ENCODE assay signal across 1 cellular context in genomic region chr2:137964066-137964858, GRCh38.
TF ChIP-seq lines count a peak whose summit lies in the region.

Gene HNMT, plus strand, starts transcription at chr2:137964473. Its CDS starts 19 bp downstream, at chr2:137964492.

TF ChIP-seq in HepG2, 621 proteins besides CTCF, POLR2A, EP300 and RAD21 (continued from another document and continues in another):
- no peak; the same call in 1 of the 2 replicates for TF ChIP-seq ZHX2 (IDR thresholded peaks at IDR 0.05; ENCODE audit: low read depth)
- peak; percentile 70; the same call in 1 of the 2 replicates for TF ChIP-seq ZHX2 (CRISPR knock-in tag; IDR thresholded peaks at IDR 0.05; ENCODE audit: borderline replicate concordance)
- TF ChIP-seq ZNF740 (CRISPR knock-in tag; IDR thresholded peaks at IDR 0.05), result peak; percentile 76; the same call in 1 of the 2 replicates
- peak; percentile 54 for TF ChIP-seq ATF7 (IDR thresholded peaks at IDR 0.05)
- TF ChIP-seq ATF7 (CRISPR knock-in tag; IDR thresholded peaks at IDR 0.05), result no peak; the same call in 1 of the 2 replicates
- TF ChIP-seq ZNF460 (CRISPR knock-in tag; IDR thresholded peaks at IDR 0.05; ENCODE audit: borderline replicate concordance), result peak; percentile 75; the same call in 1 of the 2 replicates
- 0 out of 2 replicates have a peak, but pooled peaks have one; percentile 0 for TF ChIP-seq TSC22D2 (CRISPR knock-in tag; IDR thresholded peaks at IDR 0.05; ENCODE audit: borderline replicate concordance)
- no peak for TF ChIP-seq PREB (CRISPR knock-in tag; IDR thresholded peaks at IDR 0.05)
- peak; percentile 67; the same call in 1 of the 2 replicates for TF ChIP-seq JUND (CRISPR knock-in tag; IDR thresholded peaks at IDR 0.05)
- 0 out of 2 replicates have a peak, but pooled peaks have one; percentile 62 for TF ChIP-seq SALL2 (CRISPR knock-in tag; IDR thresholded peaks at IDR 0.05)
- TF ChIP-seq ZNF282 (IDR thresholded peaks at IDR 0.05; ENCODE audit: partially characterized antibody), result no peak
- TF ChIP-seq SMYD3 (CRISPR knock-in tag; IDR thresholded peaks at IDR 0.05), result peak; percentile 89; the same call in 1 of the 2 replicates
- peak; percentile 80 for TF ChIP-seq MYC (CRISPR knock-in tag; IDR thresholded peaks at IDR 0.05; ENCODE audit: borderline replicate concordance)
- peak; percentile 96 for TF ChIP-seq CEBPG (CRISPR knock-in tag; IDR thresholded peaks at IDR 0.05)
- TF ChIP-seq ZNF83 (CRISPR knock-in tag; IDR thresholded peaks at IDR 0.05; ENCODE audit: borderline replicate concordance), result no peak
- TF ChIP-seq NFE2L1 (CRISPR knock-in tag; IDR thresholded peaks at IDR 0.05; ENCODE audit: borderline replicate concordance), result no peak
- peak; percentile 32 to 47; a peak in 1 of 4 replicates for TF ChIP-seq MAFK (conservative IDR thresholded peaks at IDR 0.05 in 1 of 2, IDR thresholded peaks at IDR 0.05 in 1 of 2; ENCODE audit: low read length in 2 of 2)
- peak; percentile 75; the same call in 1 of the 2 replicates for TF ChIP-seq TEAD2 (CRISPR knock-in tag; IDR thresholded peaks at IDR 0.05)
- 0 out of 2 replicates have a peak, but pooled peaks have one; percentile 3 for TF ChIP-seq KLF9 (CRISPR knock-in tag; IDR thresholded peaks at IDR 0.05; ENCODE audit: low read depth)
- no peak for TF ChIP-seq ZNF180 (CRISPR knock-in tag; IDR thresholded peaks at IDR 0.05; ENCODE audit: borderline replicate concordance, low read depth)
- TF ChIP-seq NFKBIZ (CRISPR knock-in tag; IDR thresholded peaks at IDR 0.05), result peak; percentile 85
- peak; percentile 90 for TF ChIP-seq ATF2 (CRISPR knock-in tag; IDR thresholded peaks at IDR 0.05)
- TF ChIP-seq DPF2 (CRISPR knock-in tag; IDR thresholded peaks at IDR 0.05; ENCODE audit: borderline replicate concordance, low read depth), result peak; percentile 79; the same call in 1 of the 2 replicates
- TF ChIP-seq PCBP1 (IDR thresholded peaks at IDR 0.05; ENCODE audit: borderline replicate concordance, low read depth, low read length), result no peak
- no peak; the same call in 1 of the 2 replicates for TF ChIP-seq KLF13 (CRISPR knock-in tag; IDR thresholded peaks at IDR 0.05)
- TF ChIP-seq KLF16 (CRISPR knock-in tag; IDR thresholded peaks at IDR 0.05), result peak in 1 of 2 experiments; percentile 79; a peak in 1 of 4 replicates
- 0 out of 2 replicates have a peak, but pooled peaks have one; percentile 44 for TF ChIP-seq WIZ (CRISPR knock-in tag; IDR thresholded peaks at IDR 0.05)
- 0 out of 2 replicates have a peak, but pooled peaks have one; percentile 77 for TF ChIP-seq MYNN (CRISPR knock-in tag; IDR thresholded peaks at IDR 0.05; ENCODE audit: low read depth)
- peak; percentile 86 for TF ChIP-seq RERE (CRISPR knock-in tag; IDR thresholded peaks at IDR 0.05; ENCODE audit: low read depth)
- TF ChIP-seq TEF (CRISPR knock-in tag; IDR thresholded peaks at IDR 0.05), result no peak
- no peak for TF ChIP-seq ZNF597 (CRISPR knock-in tag; IDR thresholded peaks at IDR 0.05)
- TF ChIP-seq ZNF263 (CRISPR knock-in tag; IDR thresholded peaks at IDR 0.05), result peak; percentile 91
- TF ChIP-seq ZKSCAN1 (IDR thresholded peaks at IDR 0.05; ENCODE audit: low read length), result no peak
- TF ChIP-seq ZBTB10 (CRISPR knock-in tag; IDR thresholded peaks at IDR 0.05; ENCODE audit: borderline replicate concordance), result peak; percentile 32; the same call in 1 of the 2 replicates
- TF ChIP-seq ZNF232 (CRISPR knock-in tag; IDR thresholded peaks at IDR 0.05; ENCODE audit: borderline replicate concordance), result peak; percentile 81
- TF ChIP-seq CREB3 (CRISPR knock-in tag; IDR thresholded peaks at IDR 0.05), result no peak; the same call in 1 of the 2 replicates
- TF ChIP-seq ZNF737 (CRISPR knock-in tag; IDR thresholded peaks at IDR 0.05; ENCODE audit: borderline replicate concordance), result no peak
- peak; percentile 81; the same call in 1 of the 2 replicates for TF ChIP-seq TOPORS (CRISPR knock-in tag; IDR thresholded peaks at IDR 0.05)
